8 cellular contexts compared by ENCODE assay signal in the genomic region with DNA sequence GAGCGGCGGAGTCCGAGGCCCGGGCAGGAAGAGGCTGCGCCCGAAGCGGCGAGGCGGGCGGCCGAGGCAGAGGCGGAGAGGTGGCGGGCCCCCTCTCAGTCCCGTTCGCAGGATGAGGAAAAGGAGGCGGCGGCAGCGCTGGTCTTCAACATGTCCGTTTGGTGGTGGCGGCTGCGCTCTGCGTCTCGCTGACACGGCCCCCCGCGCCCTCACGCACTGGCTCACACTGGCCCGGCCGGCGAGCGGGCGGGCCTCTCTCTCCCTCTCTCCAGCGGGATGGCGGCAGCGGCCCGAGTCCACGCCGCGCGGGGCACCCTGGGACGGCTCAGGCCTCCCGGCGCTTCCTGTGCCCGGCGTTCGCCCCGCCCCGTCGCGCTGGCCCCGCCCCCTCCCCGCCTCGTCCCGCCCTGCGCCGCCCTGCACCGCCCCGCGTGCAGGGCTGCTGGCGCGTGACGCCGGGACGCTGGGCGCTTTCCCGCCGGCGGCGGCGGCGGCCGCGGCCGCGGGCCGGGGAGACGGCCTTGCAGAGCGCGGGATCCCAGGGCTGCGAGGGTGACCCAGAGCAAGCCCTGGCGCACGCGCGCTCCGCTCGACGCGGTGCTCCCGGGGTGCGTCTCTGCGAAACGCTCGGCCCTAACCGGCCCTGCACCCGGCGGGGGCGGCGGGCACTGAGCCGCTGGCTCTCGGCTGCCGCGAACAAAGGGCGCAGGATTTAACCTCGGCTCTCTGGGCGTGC. TPM values are rescaled to one million over a fixed set of nuclear protein-coding genes. Genes with fewer than 3 reads are reported as not detected.
DNase-seq lines count a peak whose midpoint lies in the region; ATAC-seq and TF ChIP-seq lines count a peak whose summit lies in the region.

A gene with protein sequence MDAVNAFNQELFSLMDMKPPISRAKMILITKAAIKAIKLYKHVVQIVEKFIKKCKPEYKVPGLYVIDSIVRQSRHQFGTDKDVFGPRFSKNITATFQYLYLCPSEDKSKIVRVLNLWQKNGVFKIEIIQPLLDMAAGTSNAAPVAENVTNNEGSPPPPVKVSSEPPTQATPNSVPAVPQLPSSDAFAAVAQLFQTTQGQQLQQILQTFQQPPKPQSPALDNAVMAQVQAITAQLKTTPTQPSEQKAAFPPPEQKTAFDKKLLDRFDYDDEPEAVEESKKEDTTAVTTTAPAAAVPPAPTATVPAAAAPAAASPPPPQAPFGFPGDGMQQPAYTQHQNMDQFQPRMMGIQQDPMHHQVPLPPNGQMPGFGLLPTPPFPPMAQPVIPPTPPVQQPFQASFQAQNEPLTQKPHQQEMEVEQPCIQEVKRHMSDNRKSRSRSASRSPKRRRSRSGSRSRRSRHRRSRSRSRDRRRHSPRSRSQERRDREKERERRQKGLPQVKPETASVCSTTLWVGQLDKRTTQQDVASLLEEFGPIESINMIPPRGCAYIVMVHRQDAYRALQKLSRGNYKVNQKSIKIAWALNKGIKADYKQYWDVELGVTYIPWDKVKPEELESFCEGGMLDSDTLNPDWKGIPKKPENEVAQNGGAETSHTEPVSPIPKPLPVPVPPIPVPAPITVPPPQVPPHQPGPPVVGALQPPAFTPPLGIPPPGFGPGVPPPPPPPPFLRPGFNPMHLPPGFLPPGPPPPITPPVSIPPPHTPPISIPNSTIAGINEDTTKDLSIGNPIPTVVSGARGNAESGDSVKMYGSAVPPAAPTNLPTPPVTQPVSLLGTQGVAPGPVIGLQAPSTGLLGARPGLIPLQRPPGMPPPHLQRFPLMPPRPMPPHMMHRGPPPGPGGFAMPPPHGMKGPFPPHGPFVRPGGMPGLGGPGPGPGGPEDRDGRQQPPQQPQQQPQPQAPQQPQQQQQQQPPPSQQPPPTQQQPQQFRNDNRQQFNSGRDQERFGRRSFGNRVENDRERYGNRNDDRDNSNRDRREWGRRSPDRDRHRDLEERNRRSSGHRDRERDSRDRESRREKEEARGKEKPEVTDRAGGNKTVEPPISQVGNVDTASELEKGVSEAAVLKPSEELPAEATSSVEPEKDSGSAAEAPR (minus strand): TSS at position 317 of the 736 bp plus-strand sequence. CDS start 426 bp downstream, outside the sequence.

- H2BK120ac ChIP-seq in IMR-90 (ENCODE audit: low read depth, low read length) = peak within 1 kb of the TSS; percentile 57; the same call in 1 of the 2 replicates

- peak within 1 kb of the TSS; percentile 50 for H3K56ac ChIP-seq in IMR-90 (ENCODE audit: extremely low read depth, insufficient read depth, low read length)

- no peaks in the 10 kb centered on the region for H3K9me3 ChIP-seq in IMR-90 (ENCODE audit: control insufficient read depth, insufficient read depth, low read length)
- H3K9me3 ChIP-seq in esophagus (ENCODE audit: control insufficient read depth in 2 of 2, insufficient read depth in 1 of 2, low read depth in 1 of 2, low read length in 1 of 2) = no peaks in the 10 kb centered on the region
- no peaks in the 10 kb centered on the region for H3K9me3 ChIP-seq in muscle layer of colon (ENCODE audit: low read length)

- peak within 1 kb of the TSS; percentile 86 for H2AK9ac ChIP-seq in IMR-90 (replicated peaks; ENCODE audit: low read depth, low read length, poor library complexity)

- peaks cover 6% of the 10 kb centered on the region for H3K4me1 Mint-ChIP-seq in activated T-cell treated with anti-CD3 and anti-CD28 coated beads, Interleukin-2, amount 50 U/mL, for 4 hours (ENCODE audit: low read depth)

- H3K4me3 Mint-ChIP-seq in activated T-cell treated with anti-CD3 and anti-CD28 coated beads, Interleukin-2, amount 50 U/mL, for 4 hours = no peak within 1 kb of the TSS

- H3K9me3 Mint-ChIP-seq in activated T-cell treated with anti-CD3 and anti-CD28 coated beads, Interleukin-2, amount 50 U/mL, for 4 hours = no peaks in the 10 kb centered on the region

- H3K79me1 ChIP-seq in IMR-90 (ENCODE audit: low read depth in 1 of 2, low read length in 2 of 2) = peaks cover 3 to 22% of the 10 kb centered on the region in 2 experiments; a peak in 2 of 4 replicates

- TF ChIP-seq RAD21 in IMR-90 (IDR thresholded peaks at IDR 0.05; ENCODE audit: low read length) = no peak

- peak within 1 kb of the TSS; percentile 98 for H3K4me2 ChIP-seq in IMR-90 (ENCODE audit: low read depth, low read length)

- peaks cover 43% of the 10 kb centered on the region for H4K20me1 ChIP-seq in IMR-90 (ENCODE audit: insufficient read depth, low read length)

- peak within 1 kb of the TSS; percentile 73 for H3K23ac ChIP-seq in IMR-90 (ENCODE audit: low read depth, low read length)

- H4K91ac ChIP-seq in IMR-90 (ENCODE audit: insufficient read depth, low read depth, low read length) = peak within 1 kb of the TSS; percentile 58

- peaks cover 2% of the 10 kb centered on the region for H3K36me3 Mint-ChIP-seq in activated T-cell treated with anti-CD3 and anti-CD28 coated beads, Interleukin-2, amount 50 U/mL, for 4 hours (ENCODE audit: insufficient read depth)

- peaks cover 1% of the 10 kb centered on the region for H3K36me3 ChIP-seq in IMR-90 (ENCODE audit: control insufficient read depth, insufficient read depth, low read length)
- H3K36me3 ChIP-seq in esophagus (ENCODE audit: control insufficient read depth in 2 of 2, insufficient read depth in 2 of 2, low read length in 1 of 2) = no peaks in the 10 kb centered on the region
- no peaks in the 10 kb centered on the region for H3K36me3 ChIP-seq in muscle layer of colon (ENCODE audit: insufficient read depth, low read length)

- POLR2A ChIA-PET in IMR-90 (lab: Charles Lee; ENCODE audit: unreplicated experiment) = no interaction called here

- peak within 1 kb of the TSS; percentile 0 for H3K18ac ChIP-seq in IMR-90 (ENCODE audit: low read depth, low read length)

- H2AFZ ChIP-seq in IMR-90 (replicated peaks; ENCODE audit: low read length, poor library complexity) = peak within 1 kb of the TSS; percentile 95

- H3K4me3 ChIP-seq in IMR-90 (ENCODE audit: insufficient read depth, low read depth, low read length) (peak within 1 kb of the TSS; percentile 92), esophagus (ENCODE audit: low read depth in 1 of 2, low read length in 2 of 2) (peak within 1 kb of the TSS; percentile 79 to 92), muscle layer of colon (ENCODE audit: low read depth in 1 of 2, low read length in 2 of 2) (peak within 1 kb of the TSS; percentile 82 to 89)

- peak within 1 kb of the TSS; percentile 69 for H3K4ac ChIP-seq in IMR-90 (ENCODE audit: low read depth, low read length)

- ATAC-seq in GM21576 (IDR thresholded peaks at IDR 0.05; ENCODE audit: unreplicated experiment) (peak; percentile 76), IMR-90 (ENCODE audit: low read depth) (peak; percentile 90)
- peak; percentile 88 to 89 for ATAC-seq in activated T-cell treated with anti-CD3 and anti-CD28 coated beads, Interleukin-2, amount 50 U/mL, for 4 hours

- dilution Hi-C loops in IMR-90 (cut with HindIII; ENCODE audit: low sequenced_read_pairs, unreplicated experiment) = no loop called here

- in situ Hi-C loops in IMR-90 (cut with MboI; ENCODE audit: low sequenced_read_pairs) = no loop called here

- BruUV-seq in IMR-90 (replicated peaks; lab: Mats Ljungman, UMichigan) = no TSS peak

- TF ChIP-seq CTCF in IMR-90 (conservative IDR thresholded peaks at IDR 0.05; ENCODE audit: low read depth, low read length) = no peak

- intact Hi-C loops in IMR-90 (cut with micrococcal nuclease) = loop anchor here (5.0 kb wide), 1 partner anchor 525 kb away; no protein-coding TSS in a partner anchor

- TF ChIP-seq POLR2A in IMR-90 (IDR thresholded peaks at IDR 0.05; ENCODE audit: low read depth, low read length) = peak; percentile 93

- H4K5ac ChIP-seq in IMR-90 (ENCODE audit: low read depth, low read length) = peak within 1 kb of the TSS; percentile 56

- H3K27me3 ChIP-seq in IMR-90 (ENCODE audit: control insufficient read depth, insufficient read depth, low read length) (no peaks in the 10 kb centered on the region), esophagus (ENCODE audit: control insufficient read depth in 1 of 2, insufficient read depth in 2 of 2, low read length in 2 of 2) (no peaks in the 10 kb centered on the region), muscle layer of colon (ENCODE audit: control insufficient read depth in 1 of 2, insufficient read depth in 2 of 2, low read length in 2 of 2) (no peaks in the 10 kb centered on the region)

- H2BK15ac ChIP-seq in IMR-90 (ENCODE audit: low read depth, low read length) = no peak within 1 kb of the TSS

- peak within 1 kb of the TSS; percentile 95 for H3K27ac ChIP-seq in IMR-90 (ENCODE audit: insufficient read depth, low read length)
- H3K27ac ChIP-seq in esophagus (ENCODE audit: low read depth in 2 of 2, low read length in 1 of 2) = peak within 1 kb of the TSS; percentile 94
- H3K27ac ChIP-seq in muscle layer of colon (ENCODE audit: low read depth, low read length) = peak within 1 kb of the TSS; percentile 90

- H3K27me3 Mint-ChIP-seq in activated T-cell treated with anti-CD3 and anti-CD28 coated beads, Interleukin-2, amount 50 U/mL, for 4 hours (ENCODE audit: low read depth) = no peaks in the 10 kb centered on the region

- H2BK5ac ChIP-seq in IMR-90 (ENCODE audit: low read depth, low read length, poor library complexity, severe bottlenecking) = peak within 1 kb of the TSS; percentile 85

- H3K14ac ChIP-seq in IMR-90 (replicated peaks; ENCODE audit: low read depth, low read length) = peak within 1 kb of the TSS; percentile 69

- peaks cover 19% of the 10 kb centered on the region for H3K4me1 ChIP-seq in IMR-90 (ENCODE audit: control insufficient read depth, insufficient read depth, low read length)
- peaks cover 0 to 11% of the 10 kb centered on the region in 2 donors for H3K4me1 ChIP-seq in esophagus (ENCODE audit: control insufficient read depth in 2 of 2, insufficient read depth in 2 of 2, low read length in 1 of 2)
- peaks cover 40% of the 10 kb centered on the region for H3K4me1 ChIP-seq in muscle layer of colon (ENCODE audit: insufficient read depth, low read length)

- H3K9ac ChIP-seq in IMR-90 (ENCODE audit: low read depth, low read length) (peak within 1 kb of the TSS; percentile 94), muscle layer of colon (ENCODE audit: low read length) (peak within 1 kb of the TSS; percentile 68)

- 0% methylated on average over 18 of the region's 105 CpGs; no CpG with 5 or more reads in 1 of the 2 experiments for WGBS in IMR-90 (ENCODE audit: extremely low coverage in 2 of 2, insufficient read length in 1 of 2), 2 experiments
- WGBS in esophagus, 2 donors = 1% methylated on average over 77 to 105 of the region's 105 CpGs

- peak within 1 kb of the TSS; percentile 24 for H2AK5ac ChIP-seq in IMR-90 (ENCODE audit: low read depth, low read length)

- CTCF ChIA-PET in IMR-90 (lab: Yijun Ruan, JAX) = no interaction called here

- H3K9me1 ChIP-seq in IMR-90 (ENCODE audit: insufficient read depth, low read length) = peaks cover 13% of the 10 kb centered on the region

- H2BK20ac ChIP-seq in IMR-90 (ENCODE audit: low read depth, low read length) = no peak within 1 kb of the TSS

- DNase-seq in DMS53 (lab: John Stamatoyannopoulos, UW) (peak; percentile 94), IMR-90 (peak; percentile 87), OCI-M1 (lab: John Stamatoyannopoulos, UW) (peak; percentile 91)
- DNase-seq in activated T-cell treated with anti-CD3 and anti-CD28 coated beads, Interleukin-2, amount 50 U/mL, for 4 hours = peak; percentile 70
- DNase-seq in stimulated activated CD8-positive, alpha-beta memory T cell treated with anti-CD3 and anti-CD28 coated beads, Interleukin-7, amount 100 ng/mL, for 1 hour (ENCODE audit: low read depth in 2 of 2) = peak; percentile 64 to 73

- H4K8ac ChIP-seq in IMR-90 (ENCODE audit: low read depth in 2 of 2, low read length in 2 of 2) = peak within 1 kb of the TSS; percentile 86 to 91

RNA-seq across cellular contexts. Expression of the gene that starts here (rescaled TPM):
- total RNA-seq in IMR-90 (2012; rRNA removed) = 2.7 and 5.0 TPM in 2 replicates
- polyA plus RNA-seq in IMR-90 (2012; rRNA removed) = 9.7 and 12.1 TPM in 2 replicates
- 4.5 and 6.3 TPM in 2 replicates for polyA plus RNA-seq in IMR-90 (2012; cell fraction: cytosol; rRNA removed)
- 22.9 and 37.4 TPM in 2 replicates for polyA plus RNA-seq in IMR-90 (2012; cell fraction: nucleus; rRNA removed; ENCODE audit: low replicate concordance)
- 10 to 100 TPM; 56.9 to 60.1 (median 59.7) TPM for total RNA-seq in activated T-cell treated with anti-CD3 and anti-CD28 coated beads, Interleukin-2, amount 50 U/mL, for 4 hours
- 10 to 100 TPM in 1 of 2 donors, 1 to 10 TPM in 1; 9.7 to 10.5 TPM for polyA plus RNA-seq in esophagus

Comparison
In these comparisons a context has a peak if more than half of its experiments do, and no peak if none do; other contexts are left out.
1. Peak in every context shown above with its lines: DNase-seq, ATAC-seq, H3K4me3 ChIP-seq and H3K27ac ChIP-seq.